ENCODE assay signal across 15 cellular contexts in genomic region chr13:112697756-112698655, GRCh38. TPM values are rescaled to one million over a fixed set of nuclear protein-coding genes. Genes with fewer than 3 reads are reported as not detected.
A peak's percentile ranks its signal among the peaks of the same experiment; 100 is the strongest.
DNase-seq lines count a peak whose midpoint lies in the region; ATAC-seq and TF ChIP-seq lines count a peak whose summit lies in the region.
"Had no signal": no experiment of that assay in that cellular context is flagged by ENCODE, and none has a peak within 500 bp of the region (broad histone marks: within the 10 kb centered on the region; RNA-seq: fewer than 3 reads in every experiment).

No MANE protein-coding gene starts in this region.

- H3K27ac ChIP-seq in GM23248 = no peak overlapping the region
- H3K27ac ChIP-seq in left lung = peak overlapping the region in 1 of 2 donors; percentile 59
- H3K27ac ChIP-seq in spleen = no peak overlapping the region
- H3K27ac ChIP-seq in Karpas-422 (ENCODE audit: low read length) = no peak overlapping the region
- H3K27ac ChIP-seq: esophagus squamous epithelium, prostate gland had no signal

- peak overlapping the region; percentile 33; the same call in 1 of the 2 replicates for H3K9ac ChIP-seq in GM23248
- peak overlapping the region; percentile 63 for H3K9ac ChIP-seq in adipocyte (ENCODE audit: low read length)
- no peak overlapping the region for H3K9ac ChIP-seq in Karpas-422 (ENCODE audit: low read length)

- H4K20me1 ChIP-seq in GM23248 (ENCODE audit: insufficient read depth) (no peaks in the 10 kb centered on the region), Karpas-422 (ENCODE audit: insufficient read depth, low read depth, low read length) (no peaks in the 10 kb centered on the region)

- no peaks in the 10 kb centered on the region for H3K36me3 ChIP-seq in GM23248 (ENCODE audit: low read depth)
- no peaks in the 10 kb centered on the region for H3K36me3 ChIP-seq in adipocyte (ENCODE audit: control insufficient read depth, insufficient read depth, low read length, severe bottlenecking)
- H3K36me3 ChIP-seq in left lung = peaks cover 0 to 26% of the 10 kb centered on the region in 2 donors
- H3K36me3 ChIP-seq in spleen = peaks cover 0 to 41% (median 0%) of the 10 kb centered on the region in 6 donors
- H3K36me3 ChIP-seq in Karpas-422 (ENCODE audit: insufficient read depth, low read length) = no peaks in the 10 kb centered on the region
- H3K36me3 ChIP-seq: esophagus squamous epithelium, prostate gland had no signal

- intact Hi-C loops in left lung (cut with DNase I) = no loop called here
- intact Hi-C loops in spleen (cut with DNase I; ENCODE audit: low total_unique reads) = no loop called here

- H3K4me3 ChIP-seq in GM23248 = peak overlapping the region; percentile 33; the same call in 1 of the 2 replicates
- peak overlapping the region; percentile 60 for H3K4me3 ChIP-seq in adipocyte (ENCODE audit: low read length)
- H3K4me3 ChIP-seq in left lung = no peak overlapping the region
- H3K4me3 ChIP-seq in spleen = no peak overlapping the region
- H3K4me3 ChIP-seq in Karpas-422 (ENCODE audit: low read length) = no peak overlapping the region
- H3K4me3 ChIP-seq: esophagus squamous epithelium, prostate gland had no signal

- H3K79me2 ChIP-seq in GM23248 (ENCODE audit: insufficient read depth) (peaks cover 8% of the 10 kb centered on the region; the same call in 1 of the 2 replicates), Karpas-422 (ENCODE audit: low read length) (no peaks in the 10 kb centered on the region)

- TF ChIP-seq CTCF in left lung (IDR thresholded peaks at IDR 0.05) (no peak), spleen (IDR thresholded peaks at IDR 0.05 in 8 of 11, conservative IDR thresholded peaks at IDR 0.05 in 3 of 11) (no peak)

- peaks cover 9% of the 10 kb centered on the region for H3K4me1 ChIP-seq in GM23248 (ENCODE audit: insufficient read depth)
- peaks cover 21% of the 10 kb centered on the region for H3K4me1 ChIP-seq in adipocyte (ENCODE audit: control insufficient read depth, insufficient read depth, low read length)
- peaks cover 3 to 70% of the 10 kb centered on the region in 2 donors for H3K4me1 ChIP-seq in left lung
- H3K4me1 ChIP-seq in spleen = peaks cover 0 to 35% (median 20%) of the 10 kb centered on the region in 6 donors
- H3K4me1 ChIP-seq in Karpas-422 (ENCODE audit: low read length) = no peaks in the 10 kb centered on the region
- H3K4me1 ChIP-seq: prostate gland had no signal

- DNase-seq in GM23248 (peak; percentile 82), adipocyte (ENCODE audit: low read depth) (peak; percentile 36), left lung (peak; percentile 32 to 42), spleen (peak; percentile 66), DMS53 (lab: John Stamatoyannopoulos, UW) (no peak), NCI-H82 (lab: John Stamatoyannopoulos, UW) (no peak), Karpas-422 (no peak)
- DNase-seq: activated CD4-positive, alpha-beta T cell treated with anti-CD3 and anti-CD28 coated beads, Interleukin-2, amount 50 U/mL, for 1 hour; anterior cingulate cortex; dermis blood vessel endothelial cell; esophagus squamous epithelium; NCI-H187 treated with DMSO at 0.1 percent for 48 hours; stimulated activated CD4-positive, alpha-beta T cell treated with anti-CD3 and anti-CD28 coated beads, Interleukin-15, amount 100 ng/mL, for 24 hours; T-helper 2 cell had no signal

- H3K27me3 ChIP-seq in GM23248 (replicated peaks; ENCODE audit: insufficient read depth) = no peaks in the 10 kb centered on the region
- H3K27me3 ChIP-seq in adipocyte (replicated peaks; ENCODE audit: control insufficient read depth, insufficient read depth, low read length) = no peaks in the 10 kb centered on the region
- H3K27me3 ChIP-seq in left lung = no peaks in the 10 kb centered on the region
- H3K27me3 ChIP-seq in spleen (replicated peaks in 1 of 7) = no peaks in the 10 kb centered on the region
- H3K27me3 ChIP-seq in Karpas-422 (ENCODE audit: low read length) = no peaks in the 10 kb centered on the region
- H3K27me3 ChIP-seq: esophagus squamous epithelium had no signal

- no peak for TF ChIP-seq POLR2A in spleen (IDR thresholded peaks at IDR 0.05)

- ATAC-seq in left lung = no peak

- in situ Hi-C loops in GM23248 (cut with MboI) = no loop called here

- H3K9me3 ChIP-seq in GM23248 (ENCODE audit: low read depth) = no peaks in the 10 kb centered on the region
- no peaks in the 10 kb centered on the region for H3K9me3 ChIP-seq in adipocyte (ENCODE audit: control insufficient read depth, low read length)
- H3K9me3 ChIP-seq in left lung = no peaks in the 10 kb centered on the region
- H3K9me3 ChIP-seq in spleen = no peaks in the 10 kb centered on the region
- H3K9me3 ChIP-seq in Karpas-422 (ENCODE audit: low read length) = no peaks in the 10 kb centered on the region
- H3K9me3 ChIP-seq: esophagus squamous epithelium, prostate gland had no signal

- WGBS in GM23248 (ENCODE audit: low coverage in 1 of 2, low lambda C conversion rate in 2 of 2, missing lambda C conversion rate in 2 of 2), 2 experiments = 21 to 29% methylated on average over 18 to 19 of the region's 19 CpGs
- 71 to 90% (median 79%) methylated on average over 17 to 19 of the region's 19 CpGs for WGBS in spleen, 5 donors

- H2AFZ ChIP-seq in GM23248 = peak overlapping the region; percentile 26
- H2AFZ ChIP-seq in Karpas-422 (ENCODE audit: low read length) = no peak overlapping the region

- no peaks in the 10 kb centered on the region for H3K9me2 ChIP-seq in GM23248 (ENCODE audit: insufficient read depth)
- H3K9me2 ChIP-seq in Karpas-422 (replicated peaks; ENCODE audit: insufficient read depth, low read length) = no peaks in the 10 kb centered on the region

- peak overlapping the region; percentile 18 for H3K4me2 ChIP-seq in GM23248 (ENCODE audit: unreplicated experiment)
- no peak overlapping the region for H3K4me2 ChIP-seq in Karpas-422 (ENCODE audit: low read depth, low read length, poor library complexity, severe bottlenecking)

- H3F3A ChIP-seq in GM23248 (ENCODE audit: insufficient read depth) = no peaks in the 10 kb centered on the region

RNA-seq across cellular contexts. Expression of gene ATP11A, which starts 8.2 kb away (rescaled TPM):
- 3.2 and 4.9 TPM in 2 replicates for total RNA-seq in GM23248 (2014; rRNA removed; shearing (Covaris generic))
- 4.4 and 5.0 TPM in 2 replicates for polyA plus RNA-seq in GM23248 (2016; fragmentation: Nextera tagmentation; extraction: Ambion mirVana)
- total RNA-seq in left lung = 100 to 1,000 TPM; 271 to 457 TPM
- 10 to 100 TPM; 57.3 to 91.3 (median 65.0) TPM for total RNA-seq in spleen
- polyA plus RNA-seq in spleen = 1 to 10 TPM; 2.7 to 5.5 (median 3.0) TPM
- total RNA-seq in Karpas-422 (2014; rRNA removed; shearing (Covaris generic); ENCODE audit: low replicate concordance) = 0.11 and 0.83 TPM in 2 replicates

Comparison
In these comparisons a context has a peak if more than half of its experiments do, and no peak if none do; other contexts are left out.
1. DNase-seq: peak in GM23248 (single experiment), adipocyte (single experiment), left lung (2 of 2) and spleen (single experiment); none in DMS53 (single experiment), NCI-H82 (single experiment) and Karpas-422 (single experiment).
2. H3K4me3 ChIP-seq: peak in GM23248 (single experiment) and adipocyte (single experiment); none in left lung (0 of 2), spleen (0 of 8) and Karpas-422 (single experiment).